Comparison of ENCODE assay signal across 30 cellular contexts in the genomic region with DNA sequence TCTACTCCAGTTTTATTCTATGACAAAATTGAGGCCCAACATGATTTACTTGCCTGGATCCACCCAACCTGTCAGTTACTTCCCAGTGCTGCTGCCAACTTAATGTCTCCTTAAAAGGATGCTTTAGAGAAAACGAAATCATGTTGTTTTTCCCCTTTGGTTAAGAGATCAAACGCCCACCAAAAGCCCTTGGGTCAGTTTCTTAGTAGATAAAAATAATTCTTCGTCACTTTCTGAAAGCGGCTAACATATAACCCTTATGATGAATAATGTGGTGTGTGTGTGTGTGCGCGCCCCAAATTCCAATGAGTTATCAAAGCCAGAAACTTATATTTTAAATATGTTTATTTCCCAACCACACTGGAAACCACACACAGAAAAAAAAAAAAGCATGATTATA. TPM values are rescaled to one million over a fixed set of nuclear protein-coding genes. Genes with fewer than 3 reads are reported as not detected.
"Had no signal": no experiment of that assay in that cellular context is flagged by ENCODE, and none has a peak within 500 bp of the region (broad histone marks: within the 10 kb centered on the region; RNA-seq: fewer than 3 reads in every experiment).

No MANE protein-coding gene starts in this region.

- H3K36me3 ChIP-seq: ascending aorta, cardiac muscle cell had no signal

- H3K9ac ChIP-seq: KMS-11 had no signal

- H3K9me3 ChIP-seq: ascending aorta had no signal

- H3K27ac ChIP-seq: ascending aorta, cardiac muscle cell, KMS-11, PC-9 had no signal

- DNase-seq: activated CD4-positive, alpha-beta T cell treated with anti-CD3 and anti-CD28 coated beads for 36 hours; activated CD4-positive, alpha-beta T cell treated with anti-CD3 and anti-CD28 coated beads, Interleukin-2, amount 10 ng/mL, durations not matched to agents 7 days and 5 days; activated CD4-positive, alpha-beta T cell treated with anti-CD3 and anti-CD28 coated beads, Interleukin-2, amount 50 U/mL, for 48 hours; activated CD8-positive, alpha-beta memory T cell treated with anti-CD3 and anti-CD28 coated beads, Interleukin-2, amount 50 U/mL, for 4 hours; activated gamma-delta T cell treated with Interleukin-2 at 50 U/mL for 16 hours; activated naive CD4-positive, alpha-beta T cell treated with anti-CD3 and anti-CD28 coated beads for 36 hours; activated T-cell treated with anti-CD3 and anti-CD28 coated beads for 4 hours; activated T-cell treated with anti-CD3 and anti-CD28 coated beads, Interleukin-2, amount 50 U/mL, for 4 hours; amygdala; MM.1S; MV-4-11; NCI-H1436 treated with DMSO at 0.1 percent for 48 hours; NCI-H187; NCI-H2029 treated with DMSO at 0.1 percent for 48 hours; NCI-H2107; NCI-H2171; NCI-H446; NCI-H510A treated with DMSO at 0.1 percent for 48 hours; NCI-H526 treated with DMSO at 0.1 percent for 48 hours; NCI-H774; PC-9; Right ventricle myocardium superior had no signal

- H3K4me3 Mint-ChIP-seq: activated CD4-positive, alpha-beta T cell treated with anti-CD3 and anti-CD28 coated beads for 36 hours; activated CD4-positive, alpha-beta T cell treated with anti-CD3 and anti-CD28 coated beads, Interleukin-2, amount 10 ng/mL, durations not matched to agents 7 days and 5 days; activated naive CD4-positive, alpha-beta T cell treated with anti-CD3 and anti-CD28 coated beads for 36 hours; activated naive CD8-positive, alpha-beta T cell; activated T-cell treated with anti-CD3 and anti-CD28 coated beads, Interleukin-2, amount 50 U/mL, for 4 hours; activated T-helper 1 cell treated with anti-CD3 and anti-CD28 coated beads, Interleukin-12 subunit alpha, Interleukin-12 subunit beta, Interleukin-2, Interleukin-4 antibody, amounts not matched to agents 30 ng/mL and 10 ng/mL and 1 ng/mL, durations not matched to agents 14 hours and 24 hours and 36 hours; T-helper 1 cell treated with Interleukin-12 subunit alpha and Interleukin-12 subunit beta and Interleukin-4 antibody, amounts not matched to agents 30 μg/mL and 1 μg/mL, for 36 hours; T-helper 2 cell treated with Interferon-gamma antibody and Interleukin-4, amounts not matched to agents 5 μg/mL and 100 μg/mL, for 36 hours had no signal

- ATAC-seq: activated CD4-positive, alpha-beta T cell treated with anti-CD3 and anti-CD28 coated beads for 36 hours; activated T-cell treated with anti-CD3 and anti-CD28 coated beads, Interleukin-2, amount 50 U/mL, for 4 hours had no signal

- H3K4me2 ChIP-seq: KMS-11, PC-9 had no signal

- H3K4me1 ChIP-seq: ascending aorta had no signal

- H3K4me3 ChIP-seq: ascending aorta, cardiac muscle cell, PC-9 had no signal

- H3K27me3 ChIP-seq: ascending aorta, cardiac muscle cell had no signal

- H3K36me3 Mint-ChIP-seq: activated naive CD8-positive, alpha-beta T cell had no signal

- H3K27ac Mint-ChIP-seq: activated CD4-positive, alpha-beta T cell treated with anti-CD3 and anti-CD28 coated beads for 36 hours; activated CD4-positive, alpha-beta T cell treated with anti-CD3 and anti-CD28 coated beads, Interleukin-2, amount 10 ng/mL, durations not matched to agents 7 days and 5 days; activated naive CD4-positive, alpha-beta T cell treated with anti-CD3 and anti-CD28 coated beads for 36 hours; activated naive CD8-positive, alpha-beta T cell; activated T-helper 1 cell treated with anti-CD3 and anti-CD28 coated beads, Interleukin-12 subunit alpha, Interleukin-12 subunit beta, Interleukin-2, Interleukin-4 antibody, amounts not matched to agents 30 ng/mL and 10 ng/mL and 1 ng/mL, durations not matched to agents 14 hours and 24 hours and 36 hours; T-helper 1 cell treated with Interleukin-12 subunit alpha and Interleukin-12 subunit beta and Interleukin-4 antibody, amounts not matched to agents 30 μg/mL and 1 μg/mL, for 36 hours; T-helper 2 cell treated with Interferon-gamma antibody and Interleukin-4, amounts not matched to agents 5 μg/mL and 100 μg/mL, for 36 hours had no signal

- H3K9me3 Mint-ChIP-seq: activated CD4-positive, alpha-beta T cell treated with anti-CD3 and anti-CD28 coated beads, Interleukin-2, amount 10 ng/mL, durations not matched to agents 7 days and 5 days; activated naive CD4-positive, alpha-beta T cell treated with anti-CD3 and anti-CD28 coated beads for 36 hours; activated T-cell treated with anti-CD3 and anti-CD28 coated beads, Interleukin-2, amount 50 U/mL, for 4 hours; activated T-helper 1 cell treated with anti-CD3 and anti-CD28 coated beads, Interleukin-12 subunit alpha, Interleukin-12 subunit beta, Interleukin-2, Interleukin-4 antibody, amounts not matched to agents 30 ng/mL and 10 ng/mL and 1 ng/mL, durations not matched to agents 14 hours and 24 hours and 36 hours; T-helper 1 cell treated with Interleukin-12 subunit alpha and Interleukin-12 subunit beta and Interleukin-4 antibody, amounts not matched to agents 30 μg/mL and 1 μg/mL, for 36 hours; T-helper 2 cell treated with Interferon-gamma antibody and Interleukin-4, amounts not matched to agents 5 μg/mL and 100 μg/mL, for 36 hours had no signal

RNA-seq across cellular contexts. Expression of a gene that starts 52.7 kb away (rescaled TPM):
- total RNA-seq: OCI-LY7 had no signal
